Comparison of ENCODE assay signal across 16 cellular contexts in the genomic region with DNA sequence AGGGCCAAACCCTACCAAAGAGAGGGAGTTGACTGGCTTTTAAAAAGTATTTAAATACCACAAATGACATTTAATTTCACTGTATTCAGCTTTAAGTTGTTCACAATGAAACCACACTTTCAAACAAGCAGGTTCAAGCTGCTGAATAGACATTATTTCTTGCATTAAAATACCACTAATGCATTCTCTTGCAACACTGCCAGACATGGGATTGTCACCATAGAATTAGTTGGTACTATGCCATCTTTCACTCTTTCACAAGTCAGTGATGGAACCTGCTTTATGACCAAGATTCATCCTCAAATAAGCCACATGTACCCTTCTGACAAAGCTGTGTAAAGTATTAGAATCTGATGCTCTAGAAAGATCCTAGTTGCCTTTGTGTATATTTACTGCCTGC.
DNase-seq lines count a peak whose midpoint lies in the region; ATAC-seq and TF ChIP-seq lines count a peak whose summit lies in the region.
"Had no signal": no experiment of that assay in that cellular context is flagged by ENCODE, and none has a peak within 500 bp of the region (broad histone marks: within the 10 kb centered on the region; RNA-seq: fewer than 3 reads in every experiment).

No MANE protein-coding gene starts in this region.

- H3K36me3 ChIP-seq in ascending aorta (no peaks in the 10 kb centered on the region), mesenchymal stem cell (ENCODE audit: control insufficient read depth in 1 of 2, insufficient read depth in 2 of 2, low read depth in 1 of 2, low read length in 2 of 2) (no peaks in the 10 kb centered on the region), urinary bladder (ENCODE audit: insufficient read depth) (no peaks in the 10 kb centered on the region)
- H3K36me3 ChIP-seq: colonic mucosa had no signal

- H3K27ac ChIP-seq in ascending aorta (peak overlapping the region; percentile 32 to 62), mesenchymal stem cell (ENCODE audit: low read length, poor library complexity, severe bottlenecking) (peak overlapping the region; percentile 78), urinary bladder (ENCODE audit: low read depth) (peak overlapping the region; percentile 23)
- H3K27ac ChIP-seq: colonic mucosa, epithelial cell of prostate had no signal

- H3K4me3 ChIP-seq in ascending aorta (peak overlapping the region in 1 of 2 donors; percentile 29), mesenchymal stem cell (ENCODE audit: insufficient read depth in 1 of 2, low read depth in 1 of 2, low read length in 2 of 2) (no peak overlapping the region), urinary bladder (ENCODE audit: low read depth, low read length) (no peak overlapping the region)
- H3K4me3 ChIP-seq: colonic mucosa had no signal

- H4K91ac ChIP-seq in mesenchymal stem cell (ENCODE audit: low read length): no peak overlapping the region

- H2AFZ ChIP-seq in mesenchymal stem cell (ENCODE audit: low read depth, low read length): no peak overlapping the region

- no peak overlapping the region for H2BK15ac ChIP-seq in mesenchymal stem cell (ENCODE audit: low read depth, poor library complexity, severe bottlenecking)

- H3K14ac ChIP-seq in mesenchymal stem cell (ENCODE audit: low read length in 2 of 2): no peak overlapping the region

- intact Hi-C loops in ascending aorta (cut with DNase I): loop anchor here (5.0 kb wide), 1 partner anchor 39 kb away; no protein-coding TSS in a partner anchor

- ATAC-seq in activated CD4-positive, CD25-positive, alpha-beta regulatory T cell treated with anti-CD3 and anti-CD28 coated beads, Interleukin-2, amount 50 U/mL, for 24 hours: no peak
- ATAC-seq in GM21825 (IDR thresholded peaks at IDR 0.05; ENCODE audit: unreplicated experiment): no peak
- ATAC-seq: activated naive CD8-positive, alpha-beta T cell treated with anti-CD3 and anti-CD28 coated beads, Interleukin-2, amount 50 U/mL, for 24 hours; HCT116; natural killer cell had no signal

- no peak overlapping the region for H3K4me2 ChIP-seq in mesenchymal stem cell (ENCODE audit: low read length, poor library complexity, severe bottlenecking)

- H3K4me1 ChIP-seq in ascending aorta (peaks cover 3 to 26% of the 10 kb centered on the region in 2 donors), mesenchymal stem cell (ENCODE audit: control insufficient read depth, insufficient read depth, low read depth, low read length) (peaks cover 9% of the 10 kb centered on the region), urinary bladder (ENCODE audit: insufficient read depth) (no peaks in the 10 kb centered on the region)
- H3K4me1 ChIP-seq: colonic mucosa had no signal

- H4K8ac ChIP-seq in mesenchymal stem cell (ENCODE audit: low read length): no peak overlapping the region

- peak overlapping the region; percentile 76 for H3K9ac ChIP-seq in mesenchymal stem cell (ENCODE audit: low read length)

- no peak overlapping the region for H2BK5ac ChIP-seq in mesenchymal stem cell (ENCODE audit: low read depth, low read length, poor library complexity, severe bottlenecking)

- no peak overlapping the region for H2BK120ac ChIP-seq in mesenchymal stem cell (ENCODE audit: low read depth, low read length)

- H3K4ac ChIP-seq in mesenchymal stem cell (ENCODE audit: low read depth in 1 of 2, low read length in 2 of 2): no peak overlapping the region

- H2BK12ac ChIP-seq in mesenchymal stem cell (ENCODE audit: low read length in 2 of 2): no peak overlapping the region

- H3K79me1 ChIP-seq in mesenchymal stem cell (replicated peaks; ENCODE audit: low read length, poor library complexity, severe bottlenecking): no peaks in the 10 kb centered on the region

- no peaks in the 10 kb centered on the region for H3K27me3 ChIP-seq in ascending aorta
- no peaks in the 10 kb centered on the region for H3K27me3 ChIP-seq in mesenchymal stem cell (ENCODE audit: control insufficient read depth in 1 of 2, insufficient read depth in 1 of 2, low read length in 2 of 2)
- H3K27me3 ChIP-seq: colonic mucosa had no signal

- H3K23ac ChIP-seq in mesenchymal stem cell (ENCODE audit: low read length in 2 of 2): no peak overlapping the region

- DNase-seq in NCI-H1694 treated with DMSO at 0.1 percent for 48 hours (lab: John Stamatoyannopoulos, UW) (peak; percentile 40), ascending aorta (ENCODE audit: low spot score in 2 of 2) (no peak), mesenchymal stem cell (peak; percentile 19), T-helper 1 cell (no peak)
- DNase-seq: activated CD4-positive, alpha-beta memory T cell treated with anti-CD3 and anti-CD28 coated beads, Interleukin-2, amount 10 ng/mL, durations not matched to agents 7 days and 5 days; activated naive CD8-positive, alpha-beta T cell treated with anti-CD3 and anti-CD28 coated beads, Interleukin-2, amount 50 U/mL, for 24 hours; DMS153; natural killer cell; NCI-H187 treated with DMSO at 0.1 percent for 48 hours; NCI-H524 treated with DMSO at 0.1 percent for 48 hours had no signal

- TF ChIP-seq CTCF in ascending aorta (IDR thresholded peaks at IDR 0.05): no peak

- no peaks in the 10 kb centered on the region for H3K9me3 ChIP-seq in ascending aorta
- no peaks in the 10 kb centered on the region for H3K9me3 ChIP-seq in mesenchymal stem cell (ENCODE audit: control insufficient read depth, low read length)
- H3K9me3 ChIP-seq: colonic mucosa had no signal

- no peak overlapping the region for H2AK5ac ChIP-seq in mesenchymal stem cell (ENCODE audit: low read length, severe bottlenecking)

- no peak overlapping the region for H3K18ac ChIP-seq in mesenchymal stem cell (ENCODE audit: low read depth in 1 of 2, low read length in 2 of 2)

Comparison
In these comparisons a context has a peak if more than half of its experiments do, and no peak if none do; other contexts are left out.
1. DNase-seq: peak in NCI-H1694 treated with DMSO at 0.1 percent for 48 hours (single experiment) and mesenchymal stem cell (single experiment); none in ascending aorta (0 of 2) and T-helper 1 cell (0 of 5).
2. H3K27ac ChIP-seq: peak in every context shown above with its lines; median percentile 78 in mesenchymal stem cell; 47 in ascending aorta; 23 in urinary bladder.